ENCODE assay signal across 7 cellular contexts in genomic region chr15:70002897-70003296, GRCh38.
"Had no signal": no experiment of that assay in that cellular context is flagged by ENCODE, and none has a peak within 500 bp of the region (broad histone marks: within the 10 kb centered on the region; RNA-seq: fewer than 3 reads in every experiment).

No MANE protein-coding gene starts in this region.

- H3K4me3 Mint-ChIP-seq: GM23338, H9, HFFc6 had no signal

- H3K4me3 ChIP-seq: GM23338, K562 had no signal

- H3K27ac Mint-ChIP-seq: GM23338, H9, HFFc6 had no signal

- ATAC-seq: GM23338, K562 had no signal

- DNase-seq: H9, HCEC 1CT, HFFc6, IMR-90, KG1 had no signal
